In the genomic region with DNA sequence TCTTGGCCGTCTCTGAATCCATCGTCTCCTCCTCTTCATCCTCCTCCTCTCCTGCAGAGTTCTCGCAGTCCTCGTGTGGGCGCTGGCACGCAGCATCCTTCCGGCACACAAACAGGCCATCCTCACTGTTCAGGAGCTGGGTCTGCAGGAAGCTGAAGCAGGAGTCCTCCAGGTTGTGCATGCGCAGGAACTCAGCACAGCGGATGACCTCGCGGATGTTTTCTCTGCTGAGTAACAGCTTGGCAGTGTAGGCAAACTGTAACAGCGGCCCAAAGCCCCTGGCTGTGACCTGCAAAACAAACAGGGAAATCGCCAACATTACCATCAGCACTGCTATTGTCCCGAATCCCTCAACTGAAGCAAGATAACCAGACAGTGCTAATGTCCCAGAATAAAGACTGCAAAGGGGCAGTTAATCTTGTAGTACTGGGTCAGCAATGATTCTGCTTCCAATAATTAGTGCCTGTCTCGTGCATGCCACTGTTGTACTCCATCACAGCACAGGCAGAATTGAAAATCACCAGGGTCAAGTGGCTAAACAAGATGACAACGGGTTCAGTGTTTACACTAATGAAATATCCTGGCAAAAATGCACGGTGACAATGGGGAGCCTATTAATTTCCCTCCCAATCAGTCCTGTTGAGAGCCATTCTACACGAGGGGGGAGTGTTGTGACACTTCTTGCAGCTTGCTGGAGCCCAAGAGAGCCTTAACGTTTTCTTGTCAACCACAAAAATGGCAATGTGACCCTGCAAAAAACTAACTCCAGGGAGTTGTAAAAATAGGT, we compare ENCODE assay signal across 1 cellular context.
TF ChIP-seq lines count a peak whose summit lies in the region.

No MANE protein-coding gene starts in this region.

TF ChIP-seq in GM23338, 12 proteins besides CTCF, POLR2A, EP300 and RAD21 (continued from another document):
- TF ChIP-seq, protein P1, sequence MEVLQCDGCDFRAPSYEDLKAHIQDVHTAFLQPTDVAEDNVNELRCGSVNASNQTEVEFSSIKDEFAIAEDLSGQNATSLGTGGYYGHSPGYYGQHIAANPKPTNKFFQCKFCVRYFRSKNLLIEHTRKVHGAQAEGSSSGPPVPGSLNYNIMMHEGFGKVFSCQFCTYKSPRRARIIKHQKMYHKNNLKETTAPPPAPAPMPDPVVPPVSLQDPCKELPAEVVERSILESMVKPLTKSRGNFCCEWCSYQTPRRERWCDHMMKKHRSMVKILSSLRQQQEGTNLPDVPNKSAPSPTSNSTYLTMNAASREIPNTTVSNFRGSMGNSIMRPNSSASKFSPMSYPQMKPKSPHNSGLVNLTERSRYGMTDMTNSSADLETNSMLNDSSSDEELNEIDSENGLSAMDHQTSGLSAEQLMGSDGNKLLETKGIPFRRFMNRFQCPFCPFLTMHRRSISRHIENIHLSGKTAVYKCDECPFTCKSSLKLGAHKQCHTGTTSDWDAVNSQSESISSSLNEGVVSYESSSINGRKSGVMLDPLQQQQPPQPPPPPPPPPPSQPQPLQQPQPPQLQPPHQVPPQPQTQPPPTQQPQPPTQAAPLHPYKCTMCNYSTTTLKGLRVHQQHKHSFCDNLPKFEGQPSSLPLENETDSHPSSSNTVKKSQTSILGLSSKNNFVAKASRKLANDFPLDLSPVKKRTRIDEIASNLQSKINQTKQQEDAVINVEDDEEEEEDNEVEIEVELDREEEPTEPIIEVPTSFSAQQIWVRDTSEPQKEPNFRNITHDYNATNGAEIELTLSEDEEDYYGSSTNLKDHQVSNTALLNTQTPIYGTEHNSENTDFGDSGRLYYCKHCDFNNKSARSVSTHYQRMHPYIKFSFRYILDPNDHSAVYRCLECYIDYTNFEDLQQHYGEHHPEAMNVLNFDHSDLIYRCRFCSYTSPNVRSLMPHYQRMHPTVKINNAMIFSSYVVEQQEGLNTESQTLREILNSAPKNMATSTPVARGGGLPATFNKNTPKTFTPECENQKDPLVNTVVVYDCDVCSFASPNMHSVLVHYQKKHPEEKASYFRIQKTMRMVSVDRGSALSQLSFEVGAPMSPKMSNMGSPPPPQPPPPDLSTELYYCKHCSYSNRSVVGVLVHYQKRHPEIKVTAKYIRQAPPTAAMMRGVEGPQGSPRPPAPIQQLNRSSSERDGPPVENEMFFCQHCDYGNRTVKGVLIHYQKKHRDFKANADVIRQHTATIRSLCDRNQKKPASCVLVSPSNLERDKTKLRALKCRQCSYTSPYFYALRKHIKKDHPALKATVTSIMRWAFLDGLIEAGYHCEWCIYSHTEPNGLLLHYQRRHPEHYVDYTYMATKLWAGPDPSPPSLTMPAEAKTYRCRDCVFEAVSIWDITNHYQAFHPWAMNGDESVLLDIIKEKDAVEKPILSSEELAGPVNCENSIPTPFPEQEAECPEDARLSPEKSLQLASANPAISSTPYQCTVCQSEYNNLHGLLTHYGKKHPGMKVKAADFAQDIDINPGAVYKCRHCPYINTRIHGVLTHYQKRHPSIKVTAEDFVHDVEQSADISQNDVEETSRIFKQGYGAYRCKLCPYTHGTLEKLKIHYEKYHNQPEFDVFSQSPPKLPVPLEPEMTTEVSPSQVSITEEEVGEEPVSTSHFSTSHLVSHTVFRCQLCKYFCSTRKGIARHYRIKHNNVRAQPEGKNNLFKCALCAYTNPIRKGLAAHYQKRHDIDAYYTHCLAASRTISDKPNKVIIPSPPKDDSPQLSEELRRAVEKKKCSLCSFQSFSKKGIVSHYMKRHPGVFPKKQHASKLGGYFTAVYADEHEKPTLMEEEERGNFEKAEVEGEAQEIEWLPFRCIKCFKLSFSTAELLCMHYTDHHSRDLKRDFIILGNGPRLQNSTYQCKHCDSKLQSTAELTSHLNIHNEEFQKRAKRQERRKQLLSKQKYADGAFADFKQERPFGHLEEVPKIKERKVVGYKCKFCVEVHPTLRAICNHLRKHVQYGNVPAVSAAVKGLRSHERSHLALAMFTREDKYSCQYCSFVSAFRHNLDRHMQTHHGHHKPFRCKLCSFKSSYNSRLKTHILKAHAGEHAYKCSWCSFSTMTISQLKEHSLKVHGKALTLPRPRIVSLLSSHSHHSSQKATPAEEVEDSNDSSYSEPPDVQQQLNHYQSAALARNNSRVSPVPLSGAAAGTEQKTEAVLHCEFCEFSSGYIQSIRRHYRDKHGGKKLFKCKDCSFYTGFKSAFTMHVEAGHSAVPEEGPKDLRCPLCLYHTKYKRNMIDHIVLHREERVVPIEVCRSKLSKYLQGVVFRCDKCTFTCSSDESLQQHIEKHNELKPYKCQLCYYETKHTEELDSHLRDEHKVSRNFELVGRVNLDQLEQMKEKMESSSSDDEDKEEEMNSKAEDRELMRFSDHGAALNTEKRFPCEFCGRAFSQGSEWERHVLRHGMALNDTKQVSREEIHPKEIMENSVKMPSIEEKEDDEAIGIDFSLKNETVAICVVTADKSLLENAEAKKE (CRISPR knock-in tag; IDR thresholded peaks at IDR 0.05): no peak
- TF ChIP-seq NANOG (IDR thresholded peaks at IDR 0.05; ENCODE audit: borderline replicate concordance) (no peak), ZNF331 (CRISPR knock-in tag; IDR thresholded peaks at IDR 0.05; ENCODE audit: low read depth) (no peak), STAT1 (IDR thresholded peaks at IDR 0.05; ENCODE audit: unreplicated experiment) (no peak), POLR2AphosphoS5 (IDR thresholded peaks at IDR 0.05; ENCODE audit: low read depth) (no peak), JUNB (IDR thresholded peaks at IDR 0.05; ENCODE audit: unreplicated experiment) (no peak), EZH2phosphoT487 (IDR thresholded peaks at IDR 0.05; ENCODE audit: unreplicated experiment) (no peak), EZH2 (IDR thresholded peaks at IDR 0.05; ENCODE audit: low read depth, unreplicated experiment) (no peak), CREB1 (CRISPR knock-in tag; IDR thresholded peaks at IDR 0.05; ENCODE audit: low read depth) (no peak)
- TF ChIP-seq, protein P2, sequence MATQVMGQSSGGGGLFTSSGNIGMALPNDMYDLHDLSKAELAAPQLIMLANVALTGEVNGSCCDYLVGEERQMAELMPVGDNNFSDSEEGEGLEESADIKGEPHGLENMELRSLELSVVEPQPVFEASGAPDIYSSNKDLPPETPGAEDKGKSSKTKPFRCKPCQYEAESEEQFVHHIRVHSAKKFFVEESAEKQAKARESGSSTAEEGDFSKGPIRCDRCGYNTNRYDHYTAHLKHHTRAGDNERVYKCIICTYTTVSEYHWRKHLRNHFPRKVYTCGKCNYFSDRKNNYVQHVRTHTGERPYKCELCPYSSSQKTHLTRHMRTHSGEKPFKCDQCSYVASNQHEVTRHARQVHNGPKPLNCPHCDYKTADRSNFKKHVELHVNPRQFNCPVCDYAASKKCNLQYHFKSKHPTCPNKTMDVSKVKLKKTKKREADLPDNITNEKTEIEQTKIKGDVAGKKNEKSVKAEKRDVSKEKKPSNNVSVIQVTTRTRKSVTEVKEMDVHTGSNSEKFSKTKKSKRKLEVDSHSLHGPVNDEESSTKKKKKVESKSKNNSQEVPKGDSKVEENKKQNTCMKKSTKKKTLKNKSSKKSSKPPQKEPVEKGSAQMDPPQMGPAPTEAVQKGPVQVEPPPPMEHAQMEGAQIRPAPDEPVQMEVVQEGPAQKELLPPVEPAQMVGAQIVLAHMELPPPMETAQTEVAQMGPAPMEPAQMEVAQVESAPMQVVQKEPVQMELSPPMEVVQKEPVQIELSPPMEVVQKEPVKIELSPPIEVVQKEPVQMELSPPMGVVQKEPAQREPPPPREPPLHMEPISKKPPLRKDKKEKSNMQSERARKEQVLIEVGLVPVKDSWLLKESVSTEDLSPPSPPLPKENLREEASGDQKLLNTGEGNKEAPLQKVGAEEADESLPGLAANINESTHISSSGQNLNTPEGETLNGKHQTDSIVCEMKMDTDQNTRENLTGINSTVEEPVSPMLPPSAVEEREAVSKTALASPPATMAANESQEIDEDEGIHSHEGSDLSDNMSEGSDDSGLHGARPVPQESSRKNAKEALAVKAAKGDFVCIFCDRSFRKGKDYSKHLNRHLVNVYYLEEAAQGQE (IDR thresholded peaks at IDR 0.05; ENCODE audit: unreplicated experiment): no peak
- TF ChIP-seq, protein P3, sequence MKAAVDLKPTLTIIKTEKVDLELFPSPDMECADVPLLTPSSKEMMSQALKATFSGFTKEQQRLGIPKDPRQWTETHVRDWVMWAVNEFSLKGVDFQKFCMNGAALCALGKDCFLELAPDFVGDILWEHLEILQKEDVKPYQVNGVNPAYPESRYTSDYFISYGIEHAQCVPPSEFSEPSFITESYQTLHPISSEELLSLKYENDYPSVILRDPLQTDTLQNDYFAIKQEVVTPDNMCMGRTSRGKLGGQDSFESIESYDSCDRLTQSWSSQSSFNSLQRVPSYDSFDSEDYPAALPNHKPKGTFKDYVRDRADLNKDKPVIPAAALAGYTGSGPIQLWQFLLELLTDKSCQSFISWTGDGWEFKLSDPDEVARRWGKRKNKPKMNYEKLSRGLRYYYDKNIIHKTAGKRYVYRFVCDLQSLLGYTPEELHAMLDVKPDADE (IDR thresholded peaks at IDR 0.05): no peak
